In genomic region chr6:143901885-143902708, GRCh38 we compare ENCODE assay signal across 1 cellular context.
TF ChIP-seq lines count a peak whose summit lies in the region.

No MANE protein-coding gene starts in this region.

TF ChIP-seq in GM23338, 12 proteins besides CTCF, POLR2A, EP300 and RAD21 (continued from another document):
- TF ChIP-seq, protein P1, sequence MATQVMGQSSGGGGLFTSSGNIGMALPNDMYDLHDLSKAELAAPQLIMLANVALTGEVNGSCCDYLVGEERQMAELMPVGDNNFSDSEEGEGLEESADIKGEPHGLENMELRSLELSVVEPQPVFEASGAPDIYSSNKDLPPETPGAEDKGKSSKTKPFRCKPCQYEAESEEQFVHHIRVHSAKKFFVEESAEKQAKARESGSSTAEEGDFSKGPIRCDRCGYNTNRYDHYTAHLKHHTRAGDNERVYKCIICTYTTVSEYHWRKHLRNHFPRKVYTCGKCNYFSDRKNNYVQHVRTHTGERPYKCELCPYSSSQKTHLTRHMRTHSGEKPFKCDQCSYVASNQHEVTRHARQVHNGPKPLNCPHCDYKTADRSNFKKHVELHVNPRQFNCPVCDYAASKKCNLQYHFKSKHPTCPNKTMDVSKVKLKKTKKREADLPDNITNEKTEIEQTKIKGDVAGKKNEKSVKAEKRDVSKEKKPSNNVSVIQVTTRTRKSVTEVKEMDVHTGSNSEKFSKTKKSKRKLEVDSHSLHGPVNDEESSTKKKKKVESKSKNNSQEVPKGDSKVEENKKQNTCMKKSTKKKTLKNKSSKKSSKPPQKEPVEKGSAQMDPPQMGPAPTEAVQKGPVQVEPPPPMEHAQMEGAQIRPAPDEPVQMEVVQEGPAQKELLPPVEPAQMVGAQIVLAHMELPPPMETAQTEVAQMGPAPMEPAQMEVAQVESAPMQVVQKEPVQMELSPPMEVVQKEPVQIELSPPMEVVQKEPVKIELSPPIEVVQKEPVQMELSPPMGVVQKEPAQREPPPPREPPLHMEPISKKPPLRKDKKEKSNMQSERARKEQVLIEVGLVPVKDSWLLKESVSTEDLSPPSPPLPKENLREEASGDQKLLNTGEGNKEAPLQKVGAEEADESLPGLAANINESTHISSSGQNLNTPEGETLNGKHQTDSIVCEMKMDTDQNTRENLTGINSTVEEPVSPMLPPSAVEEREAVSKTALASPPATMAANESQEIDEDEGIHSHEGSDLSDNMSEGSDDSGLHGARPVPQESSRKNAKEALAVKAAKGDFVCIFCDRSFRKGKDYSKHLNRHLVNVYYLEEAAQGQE (IDR thresholded peaks at IDR 0.05; ENCODE audit: unreplicated experiment) = no peak
- TF ChIP-seq STAT1 (IDR thresholded peaks at IDR 0.05; ENCODE audit: unreplicated experiment) = no peak
- no peak for TF ChIP-seq JUNB (IDR thresholded peaks at IDR 0.05; ENCODE audit: unreplicated experiment)
- no peak for TF ChIP-seq ETS1 (IDR thresholded peaks at IDR 0.05)
